Comparison of ENCODE assay signal across 1 cellular context in the genomic region with DNA sequence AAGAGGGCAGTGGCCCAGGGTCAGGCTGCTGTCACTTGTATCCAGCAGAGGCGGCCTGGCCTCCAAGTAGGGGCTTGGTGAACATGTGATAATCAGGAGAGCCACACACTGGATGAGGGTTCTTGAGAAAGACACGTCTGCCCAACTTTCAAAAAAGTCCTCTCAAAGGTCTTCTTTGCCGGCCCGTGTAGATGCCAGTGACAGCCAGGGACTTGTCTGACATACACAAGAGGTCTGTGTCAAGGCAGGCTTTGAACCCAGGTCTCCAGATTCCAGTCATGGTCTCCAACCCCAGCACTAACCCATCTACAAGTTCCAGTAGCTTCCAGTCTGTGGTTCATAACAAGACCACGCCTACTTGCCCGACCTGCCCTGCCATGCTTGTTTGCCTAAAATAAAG.
TF ChIP-seq lines count a peak whose summit lies in the region.

No MANE protein-coding gene starts in this region.

TF ChIP-seq in HepG2, 621 proteins besides CTCF, POLR2A, EP300 and RAD21:
- TF ChIP-seq PLRG1 (conservative IDR thresholded peaks at IDR 0.05) (no peak), ZNF644 (CRISPR knock-in tag; IDR thresholded peaks at IDR 0.05; ENCODE audit: low read depth) (0 out of 2 replicates have a peak, but pooled peaks have one; percentile 37)
